Comparison of ENCODE assay signal across 8 cellular contexts in the genomic region with DNA sequence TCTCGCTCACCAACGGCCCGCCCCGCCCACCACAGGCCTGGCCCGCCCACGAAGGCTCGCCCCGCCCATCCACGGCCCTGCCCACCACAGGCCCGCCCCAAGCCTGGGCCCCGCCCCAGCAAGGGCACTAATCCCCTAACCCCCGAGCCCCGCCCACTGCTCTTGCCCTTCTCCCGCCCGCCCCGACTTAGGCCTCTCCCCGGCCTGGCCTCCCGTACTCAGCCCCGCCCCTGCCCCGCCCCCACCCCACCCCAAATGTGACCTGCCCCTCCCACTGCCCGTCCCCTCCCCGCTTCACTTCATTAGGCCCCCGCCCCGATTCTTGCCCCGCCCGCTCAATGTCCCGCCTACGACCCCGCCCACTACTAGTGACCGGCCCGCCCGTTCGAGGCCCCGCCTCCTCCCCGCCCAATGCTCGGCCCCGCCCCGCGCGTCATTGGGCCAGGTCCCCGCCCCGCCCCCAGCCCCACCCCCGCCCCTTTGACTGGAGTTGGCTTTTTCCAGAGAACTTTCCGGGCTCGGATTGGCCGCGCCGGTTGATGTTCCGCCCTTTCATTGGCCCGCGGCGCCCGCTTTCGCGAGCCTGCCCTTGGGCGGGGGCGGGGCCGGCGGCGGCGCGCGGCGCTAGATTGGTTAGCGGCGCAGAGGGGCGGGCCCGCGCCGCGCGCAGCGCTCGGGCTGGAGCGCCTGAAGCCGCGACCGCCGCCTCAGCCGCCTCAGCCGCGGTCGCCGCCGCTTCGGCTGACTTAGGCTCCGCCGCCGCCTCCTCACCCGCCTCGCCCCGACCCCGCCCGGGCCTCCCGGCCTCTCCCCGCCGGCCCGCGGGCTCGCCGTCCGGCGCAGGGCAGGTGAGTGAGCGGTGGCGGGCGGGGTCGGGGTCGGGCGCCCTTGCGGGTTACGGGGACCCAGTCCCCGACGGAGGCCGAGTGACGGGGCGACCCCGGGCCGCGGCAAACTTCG. TPM values are rescaled to one million over a fixed set of nuclear protein-coding genes. Genes with fewer than 3 reads are reported as not detected.
DNase-seq lines count a peak whose midpoint lies in the region; ATAC-seq and TF ChIP-seq lines count a peak whose summit lies in the region.

A gene (plus strand): TSS at position 705 of the 960 bp plus-strand sequence. CDS start 206,361 bp downstream, outside the sequence.

- H3K36me3 Mint-ChIP-seq in MCF 10A (ENCODE audit: insufficient read depth, unreplicated experiment) = no peaks in the 10 kb centered on the region

- DNase-seq in GM12865 (ENCODE audit: low read depth) (peak; percentile 95), NCI-H2081 treated with DMSO at 0.1 percent for 48 hours (lab: John Stamatoyannopoulos, UW) (peak; percentile 33), WERI-Rb-1 (peak; percentile 96), MCF 10A (ENCODE audit: unreplicated experiment) (peak; percentile 90), iPS-NIHi11 (ENCODE audit: low spot score) (peak; percentile 97), smooth muscle cell (lab: John Stamatoyannopoulos, UW; ENCODE audit: unreplicated experiment) (peak; percentile 100), SJCRH30 (no peak)

- no peak within 1 kb of the TSS for H3K9ac ChIP-seq in smooth muscle cell (ENCODE audit: low read depth)

- peaks cover 7% of the 10 kb centered on the region for H3F3A ChIP-seq in smooth muscle cell (ENCODE audit: low read depth)

- TF ChIP-seq CTCF in GM12865 (IDR thresholded peaks at IDR 0.05; ENCODE audit: insufficient read depth, low read depth, low read length, missing control alignments) (no peak), WERI-Rb-1 (IDR thresholded peaks at IDR 0.05; ENCODE audit: low read depth, low read length) (no peak), MCF 10A (IDR thresholded peaks at IDR 0.05; ENCODE audit: unreplicated experiment) (no peak), smooth muscle cell (IDR thresholded peaks at IDR 0.05; ENCODE audit: borderline replicate concordance, insufficient read depth, poor library complexity, severe bottlenecking) (no peak)

- intact Hi-C loops in MCF 10A (cut with micrococcal nuclease) = loop anchor here (5.0 kb wide), 1 partner anchor 104 kb away; no protein-coding TSS in a partner anchor

- POLR2A ChIA-PET in MCF 10A (lab: Yijun Ruan, JAX) = no interaction called here

- no peak within 1 kb of the TSS for H2AFZ ChIP-seq in smooth muscle cell (ENCODE audit: low read depth)

- 3% methylated on average over 8 of the region's 120 CpGs for WGBS in smooth muscle cell (ENCODE audit: low lambda C conversion rate)

- H3K27me3 Mint-ChIP-seq in MCF 10A (ENCODE audit: insufficient read depth, unreplicated experiment) = no peaks in the 10 kb centered on the region

- H3K9me3 ChIP-seq in WERI-Rb-1 (ENCODE audit: severe bottlenecking) (peaks cover 4% of the 10 kb centered on the region), smooth muscle cell (replicated peaks; ENCODE audit: low read depth) (no peaks in the 10 kb centered on the region), SJCRH30 (replicated peaks) (no peaks in the 10 kb centered on the region)

- H3K27ac ChIP-seq in WERI-Rb-1 = peak within 1 kb of the TSS; percentile 62
- peak within 1 kb of the TSS; percentile 94 for H3K27ac ChIP-seq in smooth muscle cell (ENCODE audit: low read depth)
- no peak within 1 kb of the TSS for H3K27ac ChIP-seq in SJCRH30

- H3K9me3 Mint-ChIP-seq in MCF 10A (ENCODE audit: unreplicated experiment) = peaks cover 7% of the 10 kb centered on the region

- H3K4me1 ChIP-seq in smooth muscle cell (ENCODE audit: low read depth) (peaks cover 4% of the 10 kb centered on the region), SJCRH30 (no peaks in the 10 kb centered on the region)

- no peak within 1 kb of the TSS for H3K27ac Mint-ChIP-seq in MCF 10A (ENCODE audit: low read depth, unreplicated experiment)

- H3K36me3 ChIP-seq in WERI-Rb-1 = no peaks in the 10 kb centered on the region
- H3K36me3 ChIP-seq in smooth muscle cell (ENCODE audit: low read depth) = no peaks in the 10 kb centered on the region
- H3K36me3 ChIP-seq in SJCRH30 = no peaks in the 10 kb centered on the region

- H3K4me2 ChIP-seq in smooth muscle cell = peak within 1 kb of the TSS; percentile 89

- H3K4me1 Mint-ChIP-seq in MCF 10A (ENCODE audit: insufficient read depth, unreplicated experiment) = peaks cover 6% of the 10 kb centered on the region

- no TSS peak for BruUV-seq in MCF 10A (replicated peaks; lab: Mats Ljungman, UMichigan)

- peaks cover 14% of the 10 kb centered on the region for H3K79me2 ChIP-seq in smooth muscle cell (ENCODE audit: low read depth)

- H3K4me3 Mint-ChIP-seq in MCF 10A (ENCODE audit: unreplicated experiment) = peak within 1 kb of the TSS; percentile 65

- no peaks in the 10 kb centered on the region for H3K27me3 ChIP-seq in WERI-Rb-1 (ENCODE audit: insufficient read depth, low read depth, severe bottlenecking)
- H3K27me3 ChIP-seq in smooth muscle cell (ENCODE audit: low read depth) = peaks cover 20% of the 10 kb centered on the region
- H3K27me3 ChIP-seq in SJCRH30 = no peaks in the 10 kb centered on the region

- CTCF ChIA-PET in MCF 10A (lab: Yijun Ruan, JAX) = no interaction called here

- H3K4me3 ChIP-seq in GM12865 (ENCODE audit: low read depth, low read length) (peak within 1 kb of the TSS; percentile 44), WERI-Rb-1 (ENCODE audit: low read depth, low read length) (peak within 1 kb of the TSS; percentile 68), smooth muscle cell (peak within 1 kb of the TSS; percentile 60), SJCRH30 (no peak within 1 kb of the TSS)

- peaks cover 42% of the 10 kb centered on the region for H4K20me1 ChIP-seq in smooth muscle cell (ENCODE audit: low read depth)

- ATAC-seq in HG02852 (IDR thresholded peaks at IDR 0.05; ENCODE audit: unreplicated experiment) = peak; percentile 60

RNA-seq across cellular contexts. Expression of the gene that starts here (rescaled TPM):
- total RNA-seq in MCF 10A (2022) (3.7 and 6.6 TPM in 2 replicates), smooth muscle cell (8.2 and 8.9 TPM in 2 replicates)
- 13.7 and 23.1 TPM in 2 replicates for polyA plus RNA-seq in smooth muscle cell
- not detected in 2 replicates for total RNA-seq in SJCRH30 (2014; rRNA removed; shearing (Covaris generic))

Comparison
In these comparisons a context has a peak if more than half of its experiments do, and no peak if none do; other contexts are left out.
1. DNase-seq: peak in GM12865 (single experiment), NCI-H2081 treated with DMSO at 0.1 percent for 48 hours (single experiment), WERI-Rb-1 (single experiment), MCF 10A (single experiment), iPS-NIHi11 (single experiment) and smooth muscle cell (single experiment); none in SJCRH30 (0 of 2).